ENCODE assay signal across 8 cellular contexts in genomic region chr2:213284105-213285090, GRCh38. TPM values are rescaled to one million over a fixed set of nuclear protein-coding genes. Genes with fewer than 3 reads are reported as not detected.
DNase-seq lines count a peak whose midpoint lies in the region; TF ChIP-seq lines count a peak whose summit lies in the region.

Gene SPAG16 (plus strand): TSS chr2:213284464.

- H3K4me3 ChIP-seq in ascending aorta = peak within 1 kb of the TSS; percentile 84 to 85
- peak within 1 kb of the TSS; percentile 67 to 77 for H3K4me3 ChIP-seq in right atrium auricular region
- H3K4me3 ChIP-seq in prostate gland = peak within 1 kb of the TSS; percentile 64 to 69

- DNase-seq in GM04504 (ENCODE audit: low read depth) (peak; percentile 96), HEK293T (ENCODE audit: extremely low spot score) (peak; percentile 98), NCI-H1105 (lab: John Stamatoyannopoulos, UW) (peak; percentile 94), ascending aorta (ENCODE audit: low spot score in 2 of 2) (peak; percentile 83 to 97), right atrium auricular region (ENCODE audit: low spot score) (peak; percentile 91), prostate gland (ENCODE audit: low spot score) (peak; percentile 91), ureter (ENCODE audit: low spot score) (peak; percentile 98)

- no peaks in the 10 kb centered on the region for H3K9me3 ChIP-seq in ascending aorta
- H3K9me3 ChIP-seq in right atrium auricular region = no peaks in the 10 kb centered on the region
- no peaks in the 10 kb centered on the region for H3K9me3 ChIP-seq in prostate gland

- H3K27ac Mint-ChIP-seq in T-helper 1 cell treated with Interleukin-12 subunit alpha and Interleukin-12 subunit beta and Interleukin-4 antibody, amounts not matched to agents 30 μg/mL and 1 μg/mL, for 36 hours = peak within 1 kb of the TSS; percentile 80

- TF ChIP-seq POLR2A in prostate gland (IDR thresholded peaks at IDR 0.05) = peak; percentile 45

- CTCF ChIA-PET in HEK293T (lab: Yijun Ruan, JAX) = no interaction called here

- H3K4me1 ChIP-seq in ascending aorta = peaks cover 0 to 5% of the 10 kb centered on the region in 2 donors
- H3K4me1 ChIP-seq in right atrium auricular region = peaks cover 0 to 11% of the 10 kb centered on the region in 2 donors
- H3K4me1 ChIP-seq in prostate gland (replicated peaks) = no peaks in the 10 kb centered on the region

- POLR2A ChIA-PET in HEK293T (lab: Yijun Ruan, JAX) = interaction anchor here (0.7 to 0.8 kb wide), 5 partner anchors 10 to 1121 kb away, joined by 3 read pairs; no protein-coding TSS in a partner anchor

- no peaks in the 10 kb centered on the region for H3K9me3 Mint-ChIP-seq in T-helper 1 cell treated with Interleukin-12 subunit alpha and Interleukin-12 subunit beta and Interleukin-4 antibody, amounts not matched to agents 30 μg/mL and 1 μg/mL, for 36 hours

- intact Hi-C loops in ascending aorta (cut with DNase I) = loop anchor here (1.0 to 2.0 kb wide), 2 partner anchors 134 to 1524 kb away; partner anchors contain the start of gene BARD1
- intact Hi-C loops in prostate gland (cut with DNase I) = no loop called here

- no peaks in the 10 kb centered on the region for H3K27me3 ChIP-seq in ascending aorta
- H3K27me3 ChIP-seq in right atrium auricular region = no peaks in the 10 kb centered on the region
- no peaks in the 10 kb centered on the region for H3K27me3 ChIP-seq in prostate gland (replicated peaks; ENCODE audit: insufficient read depth)

- TF ChIP-seq CTCF in ascending aorta (IDR thresholded peaks at IDR 0.05) (no peak), right atrium auricular region (IDR thresholded peaks at IDR 0.05) (no peak), prostate gland (IDR thresholded peaks at IDR 0.05) (peak in 1 of 4 experiments; percentile 11)

- H3K36me3 ChIP-seq in ascending aorta (no peaks in the 10 kb centered on the region), right atrium auricular region (no peaks in the 10 kb centered on the region), prostate gland (no peaks in the 10 kb centered on the region)

- H3K27me3 Mint-ChIP-seq in T-helper 1 cell treated with Interleukin-12 subunit alpha and Interleukin-12 subunit beta and Interleukin-4 antibody, amounts not matched to agents 30 μg/mL and 1 μg/mL, for 36 hours (ENCODE audit: low read depth) = no peaks in the 10 kb centered on the region

- peaks cover 17% of the 10 kb centered on the region for H3K4me1 Mint-ChIP-seq in T-helper 1 cell treated with Interleukin-12 subunit alpha and Interleukin-12 subunit beta and Interleukin-4 antibody, amounts not matched to agents 30 μg/mL and 1 μg/mL, for 36 hours (ENCODE audit: low read depth)

- H3K27ac ChIP-seq in ascending aorta (peak within 1 kb of the TSS; percentile 60 to 69), right atrium auricular region (peak within 1 kb of the TSS; percentile 53 to 62), prostate gland (peak within 1 kb of the TSS; percentile 71 to 76)

- WGBS in prostate gland = 2% methylated on average over 46 of the region's 59 CpGs

- no peaks in the 10 kb centered on the region for H3K36me3 Mint-ChIP-seq in T-helper 1 cell treated with Interleukin-12 subunit alpha and Interleukin-12 subunit beta and Interleukin-4 antibody, amounts not matched to agents 30 μg/mL and 1 μg/mL, for 36 hours (ENCODE audit: low read depth)

- peak within 1 kb of the TSS; percentile 88 for H3K4me3 Mint-ChIP-seq in T-helper 1 cell treated with Interleukin-12 subunit alpha and Interleukin-12 subunit beta and Interleukin-4 antibody, amounts not matched to agents 30 μg/mL and 1 μg/mL, for 36 hours

TF ChIP-seq in HEK293T, 16 proteins besides CTCF, POLR2A, EP300 and RAD21:
- no peak for TF ChIP-seq LEF1 (IDR thresholded peaks at IDR 0.05; ENCODE audit: borderline replicate concordance)
- TF ChIP-seq FOXM1 (IDR thresholded peaks at IDR 0.05; ENCODE audit: borderline replicate concordance) = 0 out of 2 replicates have a peak, but pooled peaks have one; percentile 49
- peak; percentile 69 for TF ChIP-seq L3MBTL2 (conservative IDR thresholded peaks at IDR 0.05)
TF ChIP-seq in HEK293T: peak in this region for 2.

RNA-seq across cellular contexts. Expression of gene SPAG16, which starts in this region (rescaled TPM):
- 7.6 TPM for total RNA-seq in ascending aorta
- total RNA-seq in right atrium auricular region = 10 to 100 TPM; 17.3 to 18.3 TPM
- total RNA-seq in prostate gland = 10 to 100 TPM; 27.1 to 29.2 TPM
- total RNA-seq in ureter = 63.2 TPM

Comparison
In these comparisons a context has a peak if more than half of its experiments do, and no peak if none do; other contexts are left out.
1. Peak in every context shown above with its lines: DNase-seq, H3K4me3 ChIP-seq and H3K27ac ChIP-seq.